ENCODE assay signal across 16 cellular contexts in the genomic region with DNA sequence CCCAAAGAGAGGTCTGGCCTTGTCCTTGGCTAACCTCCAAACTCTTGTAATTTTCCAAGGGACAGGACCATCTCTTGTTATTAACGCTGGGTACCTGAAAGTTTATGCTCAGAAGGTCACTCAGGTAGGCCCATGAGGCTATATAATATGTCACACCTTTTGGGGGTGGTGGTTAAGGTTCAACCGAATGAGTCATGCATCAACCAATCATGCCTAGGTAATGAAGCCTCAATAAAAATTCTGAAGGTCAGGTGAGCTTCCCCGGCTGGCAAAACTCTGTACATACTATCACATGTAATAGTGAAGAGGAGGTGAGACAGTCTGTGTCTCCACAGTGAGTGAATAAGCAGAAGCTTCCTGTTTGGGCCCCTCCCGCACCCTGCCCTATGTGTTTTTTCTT.
DNase-seq lines count a peak whose midpoint lies in the region; ATAC-seq, FAIRE-seq and TF ChIP-seq lines count a peak whose summit lies in the region.
"Had no signal": no experiment of that assay in that cellular context is flagged by ENCODE, and none has a peak within 500 bp of the region (broad histone marks: within the 10 kb centered on the region; RNA-seq: fewer than 3 reads in every experiment).

No MANE protein-coding gene starts in this region.

- H3K27me3 ChIP-seq in endothelial cell of umbilical vein (ENCODE audit: control insufficient read depth in 2 of 2, insufficient read depth in 2 of 2, low read length in 2 of 2) (no peaks in the 10 kb centered on the region), small intestine (ENCODE audit: control insufficient read depth in 2 of 2, insufficient read depth in 2 of 2, low read length in 2 of 2) (no peaks in the 10 kb centered on the region)

- H3K9ac ChIP-seq in endothelial cell of umbilical vein (replicated peaks; ENCODE audit: extremely low read depth, insufficient read depth, low read length) = no peak overlapping the region
- H3K9ac ChIP-seq: GM23248 had no signal

- BruUV-seq in endothelial cell of umbilical vein (replicated peaks; lab: Mats Ljungman, UMichigan) = no TSS peak

- no peaks in the 10 kb centered on the region for H4K20me1 ChIP-seq in endothelial cell of umbilical vein (replicated peaks; ENCODE audit: control insufficient read depth, extremely low read depth, insufficient read depth, low read length)

- dilution Hi-C loops in endothelial cell of umbilical vein (cut with MboI; ENCODE audit: extremely low pct_ligation_motif_present, low sequenced_read_pairs) = no loop called here

- intact Hi-C loops in endothelial cell of umbilical vein (cut with micrococcal nuclease) = no loop called here

- no peak for FAIRE-seq in endothelial cell of umbilical vein (lab: Jason Lieb, UNC)
- no peak for FAIRE-seq in small intestine (lab: Jason Lieb, UNC)
- FAIRE-seq: GM18507, HepG2, HTR-8/SVneo had no signal

- H3K4me1 ChIP-seq in endothelial cell of umbilical vein (ENCODE audit: control insufficient read depth, extremely low read depth, insufficient read depth, low read length) (no peaks in the 10 kb centered on the region), small intestine (ENCODE audit: control insufficient read depth in 2 of 2, insufficient read depth in 1 of 2, low read depth in 1 of 2, low read length in 1 of 2) (no peaks in the 10 kb centered on the region)

- no peak for ATAC-seq in HG02642 (IDR thresholded peaks at IDR 0.05; ENCODE audit: poor library complexity, unreplicated experiment)
- ATAC-seq: CD8-positive, alpha-beta T cell; HepG2 had no signal

- H3K4me3 ChIP-seq in endothelial cell of umbilical vein (replicated peaks in 1 of 3; ENCODE audit: insufficient read depth in 1 of 3, low read depth in 1 of 3, low read length in 3 of 3) (no peak overlapping the region), small intestine (ENCODE audit: low read depth in 1 of 2, low read length in 2 of 2) (no peak overlapping the region)
- H3K4me3 ChIP-seq: GM23248 had no signal

- H2AFZ ChIP-seq in endothelial cell of umbilical vein (ENCODE audit: low read depth, low read length) = no peak overlapping the region
- H2AFZ ChIP-seq: GM23248 had no signal

- no peak overlapping the region for H3K4me2 ChIP-seq in endothelial cell of umbilical vein (ENCODE audit: insufficient read depth, low read length)

- WGBS in small intestine, 3 donors = 23 to 63% (median 36%) methylated on average over 4 of the region's 4 CpGs

- H3K9me1 ChIP-seq in endothelial cell of umbilical vein (replicated peaks; ENCODE audit: control insufficient read depth, extremely low read depth, insufficient read depth, low read length) = no peaks in the 10 kb centered on the region

- H3K9me3 ChIP-seq in endothelial cell of umbilical vein (replicated peaks; ENCODE audit: control insufficient read depth, insufficient read depth, low read length) (no peaks in the 10 kb centered on the region), small intestine (ENCODE audit: control insufficient read depth, low read depth) (no peaks in the 10 kb centered on the region)

- TF ChIP-seq CTCF in endothelial cell of umbilical vein (IDR thresholded peaks at IDR 0.05; ENCODE audit: extremely low read depth in 1 of 2, insufficient read depth in 1 of 2, low read depth in 1 of 2, low read length in 2 of 2) = no peak

- POLR2A ChIA-PET in endothelial cell of umbilical vein (lab: Charles Lee) = no interaction called here

- CTCF ChIA-PET in endothelial cell of umbilical vein (lab: Charles Lee) = no interaction called here

- H3K36me3 ChIP-seq in endothelial cell of umbilical vein (ENCODE audit: control insufficient read depth in 2 of 2, extremely low read depth in 1 of 2, insufficient read depth in 2 of 2, low read length in 2 of 2) = no peaks in the 10 kb centered on the region
- H3K36me3 ChIP-seq in small intestine (ENCODE audit: control insufficient read depth in 2 of 2, insufficient read depth in 2 of 2, low read length in 2 of 2) = no peaks in the 10 kb centered on the region

- DNase-seq in NCI-H2107 treated with DMSO at 0.1 percent for 48 hours (lab: John Stamatoyannopoulos, UW; ENCODE audit: unreplicated experiment) = peak; percentile 2
- no peak for DNase-seq in NCI-H2107 (lab: John Stamatoyannopoulos, UW)
- DNase-seq in HT1080 (ENCODE audit: low read depth) = peak; percentile 3
- no peak for DNase-seq in endothelial cell of umbilical vein (ENCODE audit: low read depth, low spot score)
- DNase-seq in small intestine = peak; percentile 85
- DNase-seq in SKM-1 (lab: John Stamatoyannopoulos, UW; ENCODE audit: unreplicated experiment) = no peak
- DNase-seq in NCI-H1092 (lab: John Stamatoyannopoulos, UW) = no peak
- DNase-seq: CD8-positive, alpha-beta T cell; COR-L47; GM23248; H7 had no signal

- TF ChIP-seq POLR2A in endothelial cell of umbilical vein (IDR thresholded peaks at IDR 0.05; ENCODE audit: low read depth, low read length) = no peak

- H3K27ac ChIP-seq in endothelial cell of umbilical vein (ENCODE audit: insufficient read depth, low read depth, low read length) = no peak overlapping the region
- peak overlapping the region in 1 of 2 donors; percentile 32 for H3K27ac ChIP-seq in small intestine (ENCODE audit: low read depth in 1 of 2, low read length in 1 of 2)
- H3K27ac ChIP-seq: 22Rv1, GM23248 had no signal

- no peaks in the 10 kb centered on the region for H3K79me2 ChIP-seq in endothelial cell of umbilical vein (ENCODE audit: control insufficient read depth, insufficient read depth, low read length)

TF ChIP-seq in endothelial cell of umbilical vein, 7 proteins besides CTCF, POLR2A, EP300 and RAD21:
- TF ChIP-seq FOS (IDR thresholded peaks at IDR 0.05; ENCODE audit: borderline replicate concordance, insufficient read depth, low read length) (no peak), JUN (IDR thresholded peaks at IDR 0.05; ENCODE audit: borderline replicate concordance, insufficient read depth, insufficient read length, low read depth) (peak; percentile 5), MYC (IDR thresholded peaks at IDR 0.05; ENCODE audit: low read depth, low read length) (no peak), EZH2 (IDR thresholded peaks at IDR 0.05; ENCODE audit: borderline replicate concordance, low read depth, low read length, severe bottlenecking) (no peak), POLR2AphosphoS5 (IDR thresholded peaks at IDR 0.05; ENCODE audit: insufficient read depth, low read depth, low read length) (no peak)

Comparison
In these comparisons a context has a peak if more than half of its experiments do, and no peak if none do; other contexts are left out.
1. DNase-seq: peak in NCI-H2107 treated with DMSO at 0.1 percent for 48 hours (single experiment), HT1080 (single experiment) and small intestine (single experiment); none in NCI-H2107 (single experiment), endothelial cell of umbilical vein (single experiment), SKM-1 (single experiment) and NCI-H1092 (single experiment).